Comparison of ENCODE assay signal across 8 cellular contexts in genomic region chr7:2512179-2512644, GRCh38.
DNase-seq lines count a peak whose midpoint lies in the region; ATAC-seq lines count a peak whose summit lies in the region.

No MANE protein-coding gene starts in this region.

- peak overlapping the region; percentile 82 for H3K27ac Mint-ChIP-seq in T-helper 2 cell treated with Interferon-gamma antibody and Interleukin-4, amounts not matched to agents 5 μg/mL and 100 μg/mL, for 36 hours
- peak overlapping the region; percentile 99 for H3K27ac Mint-ChIP-seq in stimulated activated memory B cell treated with anti-CD40 and anti-IgM and Interleukin-4, amounts not matched to agents 10 μg/mL and 1 μg/mL and 100 μg/mL, for 72 hours

- H3K9me3 Mint-ChIP-seq in T-helper 2 cell treated with Interferon-gamma antibody and Interleukin-4, amounts not matched to agents 5 μg/mL and 100 μg/mL, for 36 hours = no peaks in the 10 kb centered on the region
- H3K9me3 Mint-ChIP-seq in stimulated activated memory B cell treated with anti-CD40 and anti-IgM and Interleukin-4, amounts not matched to agents 10 μg/mL and 1 μg/mL and 100 μg/mL, for 72 hours = no peaks in the 10 kb centered on the region

- H3K36me3 Mint-ChIP-seq in T-helper 2 cell treated with Interferon-gamma antibody and Interleukin-4, amounts not matched to agents 5 μg/mL and 100 μg/mL, for 36 hours (ENCODE audit: low read depth) = no peaks in the 10 kb centered on the region
- no peaks in the 10 kb centered on the region for H3K36me3 Mint-ChIP-seq in stimulated activated memory B cell treated with anti-CD40 and anti-IgM and Interleukin-4, amounts not matched to agents 10 μg/mL and 1 μg/mL and 100 μg/mL, for 72 hours

- H3K27me3 Mint-ChIP-seq in T-helper 2 cell treated with Interferon-gamma antibody and Interleukin-4, amounts not matched to agents 5 μg/mL and 100 μg/mL, for 36 hours (ENCODE audit: low read depth) = peaks cover 7% of the 10 kb centered on the region
- no peaks in the 10 kb centered on the region for H3K27me3 Mint-ChIP-seq in stimulated activated memory B cell treated with anti-CD40 and anti-IgM and Interleukin-4, amounts not matched to agents 10 μg/mL and 1 μg/mL and 100 μg/mL, for 72 hours

- H3K4me1 Mint-ChIP-seq in T-helper 2 cell treated with Interferon-gamma antibody and Interleukin-4, amounts not matched to agents 5 μg/mL and 100 μg/mL, for 36 hours (ENCODE audit: low read depth) = peaks cover 37% of the 10 kb centered on the region
- H3K4me1 Mint-ChIP-seq in stimulated activated memory B cell treated with anti-CD40 and anti-IgM and Interleukin-4, amounts not matched to agents 10 μg/mL and 1 μg/mL and 100 μg/mL, for 72 hours = peaks cover 65% of the 10 kb centered on the region

- ATAC-seq in stimulated activated memory B cell treated with anti-CD40 and anti-IgM and Interleukin-4, amounts not matched to agents 10 μg/mL and 1 μg/mL and 100 μg/mL, for 72 hours = peak; percentile 9
- ATAC-seq in GM18907 (IDR thresholded peaks at IDR 0.05; ENCODE audit: unreplicated experiment) = no peak
- ATAC-seq in GM19467 (IDR thresholded peaks at IDR 0.05; ENCODE audit: unreplicated experiment) = no peak

- peak overlapping the region; percentile 42 for H3K4me3 Mint-ChIP-seq in T-helper 2 cell treated with Interferon-gamma antibody and Interleukin-4, amounts not matched to agents 5 μg/mL and 100 μg/mL, for 36 hours
- H3K4me3 Mint-ChIP-seq in stimulated activated memory B cell treated with anti-CD40 and anti-IgM and Interleukin-4, amounts not matched to agents 10 μg/mL and 1 μg/mL and 100 μg/mL, for 72 hours = peak overlapping the region; percentile 66

- DNase-seq in T-helper 2 cell treated with Interferon-gamma antibody and Interleukin-4, amounts not matched to agents 5 μg/mL and 100 μg/mL, for 36 hours (ENCODE audit: low spot score) = no peak
- DNase-seq in T-helper 2 cell = no peak
- DNase-seq in NCI-H510A treated with DMSO at 0.1 percent for 48 hours (lab: John Stamatoyannopoulos, UW) = peak; percentile 75
- DNase-seq in effector CD8-positive, alpha-beta T cell (lab: John Stamatoyannopoulos, UW) = peak; percentile 17
- DNase-seq in foreskin melanocyte = no peak

Comparison
In these comparisons a context has a peak if more than half of its experiments do, and no peak if none do; other contexts are left out.
1. DNase-seq: peak in NCI-H510A treated with DMSO at 0.1 percent for 48 hours (single experiment) and effector CD8-positive, alpha-beta T cell (single experiment); none in T-helper 2 cell treated with Interferon-gamma antibody and Interleukin-4, amounts not matched to agents 5 μg/mL and 100 μg/mL, for 36 hours (single experiment), T-helper 2 cell (0 of 5) and foreskin melanocyte (single experiment).